1 cellular context compared by ENCODE assay signal in the genomic region with DNA sequence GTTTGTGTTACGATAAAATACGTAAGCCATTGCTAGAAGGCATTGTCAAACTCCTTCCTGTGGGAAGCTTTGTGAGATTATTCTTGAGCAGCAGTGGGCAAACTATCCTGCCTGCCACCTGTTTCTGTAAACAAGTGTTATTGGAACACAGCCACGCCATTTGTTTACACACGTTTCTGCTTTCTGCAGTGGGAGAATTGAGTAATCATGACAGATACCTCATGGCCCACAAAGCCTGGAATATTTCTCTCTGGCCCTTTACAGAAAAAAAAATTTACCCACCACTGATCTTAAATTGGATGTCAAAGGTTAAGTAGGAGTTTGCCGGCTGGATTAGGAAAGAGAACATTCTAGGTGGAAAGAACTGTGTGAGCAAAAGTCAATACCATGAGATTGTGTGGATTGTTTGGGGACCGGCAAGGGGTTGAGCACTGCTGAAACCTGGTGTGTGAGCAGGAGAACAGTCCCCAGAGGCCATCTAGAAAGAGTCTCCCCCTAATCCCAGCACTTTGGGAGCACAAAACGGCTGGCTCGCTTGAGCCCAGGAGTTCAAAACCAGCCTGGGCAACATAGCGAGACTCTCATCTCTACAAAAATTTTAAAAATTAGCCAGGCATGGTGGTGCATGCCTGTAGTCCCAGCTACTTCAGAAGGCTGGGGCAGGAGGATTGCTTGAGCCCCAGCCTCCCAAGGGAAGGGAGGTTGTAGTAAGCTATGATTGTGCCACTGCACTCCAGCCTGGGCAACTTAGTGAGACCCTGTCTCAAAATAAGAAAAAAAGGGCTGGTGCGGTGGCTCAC.
A peak's percentile ranks its signal among the peaks of the same experiment; 100 is the strongest.
TF ChIP-seq lines count a peak whose summit lies in the region.

No MANE protein-coding gene starts in this region.

TF ChIP-seq in HepG2, 621 proteins besides CTCF, POLR2A, EP300 and RAD21 (continued from another document and continues in another):
- peak; percentile 65; the same call in 1 of the 3 replicates for TF ChIP-seq MXI1 (IDR thresholded peaks at IDR 0.05; ENCODE audit: borderline replicate concordance, low read depth, low read length)
- no peak for TF ChIP-seq AGO2 (optimal IDR thresholded peaks at IDR 0.05; ENCODE audit: low read depth, low read length)
- no peak for TF ChIP-seq CREB1 (IDR thresholded peaks at IDR 0.05)
- TF ChIP-seq CREB1 (CRISPR knock-in tag; IDR thresholded peaks at IDR 0.05): peak; percentile 71; the same call in 1 of the 2 replicates
- TF ChIP-seq BHLHE40 (IDR thresholded peaks at IDR 0.05; ENCODE audit: low read length): peak; percentile 87
- no peak for TF ChIP-seq SIN3B (IDR thresholded peaks at IDR 0.05; ENCODE audit: low read length)
- TF ChIP-seq, protein P1, sequence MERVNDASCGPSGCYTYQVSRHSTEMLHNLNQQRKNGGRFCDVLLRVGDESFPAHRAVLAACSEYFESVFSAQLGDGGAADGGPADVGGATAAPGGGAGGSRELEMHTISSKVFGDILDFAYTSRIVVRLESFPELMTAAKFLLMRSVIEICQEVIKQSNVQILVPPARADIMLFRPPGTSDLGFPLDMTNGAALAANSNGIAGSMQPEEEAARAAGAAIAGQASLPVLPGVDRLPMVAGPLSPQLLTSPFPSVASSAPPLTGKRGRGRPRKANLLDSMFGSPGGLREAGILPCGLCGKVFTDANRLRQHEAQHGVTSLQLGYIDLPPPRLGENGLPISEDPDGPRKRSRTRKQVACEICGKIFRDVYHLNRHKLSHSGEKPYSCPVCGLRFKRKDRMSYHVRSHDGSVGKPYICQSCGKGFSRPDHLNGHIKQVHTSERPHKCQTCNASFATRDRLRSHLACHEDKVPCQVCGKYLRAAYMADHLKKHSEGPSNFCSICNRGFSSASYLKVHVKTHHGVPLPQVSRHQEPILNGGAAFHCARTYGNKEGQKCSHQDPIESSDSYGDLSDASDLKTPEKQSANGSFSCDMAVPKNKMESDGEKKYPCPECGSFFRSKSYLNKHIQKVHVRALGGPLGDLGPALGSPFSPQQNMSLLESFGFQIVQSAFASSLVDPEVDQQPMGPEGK (CRISPR knock-in tag; IDR thresholded peaks at IDR 0.05): 0 out of 2 replicates have a peak, but pooled peaks have one; percentile 13
- TF ChIP-seq, protein P2, sequence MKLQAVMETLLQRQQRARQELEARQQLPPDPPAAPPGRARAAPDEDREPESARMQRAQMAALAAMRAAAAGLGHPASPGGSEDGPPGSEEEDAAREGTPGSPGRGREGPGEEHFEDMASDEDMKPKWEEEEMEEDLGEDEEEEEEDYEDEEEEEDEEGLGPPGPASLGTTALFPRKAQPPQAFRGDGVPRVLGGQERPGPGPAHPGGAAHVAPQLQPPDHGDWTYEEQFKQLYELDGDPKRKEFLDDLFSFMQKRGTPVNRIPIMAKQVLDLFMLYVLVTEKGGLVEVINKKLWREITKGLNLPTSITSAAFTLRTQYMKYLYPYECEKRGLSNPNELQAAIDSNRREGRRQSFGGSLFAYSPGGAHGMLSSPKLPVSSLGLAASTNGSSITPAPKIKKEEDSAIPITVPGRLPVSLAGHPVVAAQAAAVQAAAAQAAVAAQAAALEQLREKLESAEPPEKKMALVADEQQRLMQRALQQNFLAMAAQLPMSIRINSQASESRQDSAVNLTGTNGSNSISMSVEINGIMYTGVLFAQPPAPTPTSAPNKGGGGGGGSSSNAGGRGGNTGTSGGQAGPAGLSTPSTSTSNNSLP (IDR thresholded peaks at IDR 0.05; ENCODE audit: low read depth, low read length): 0 out of 2 replicates have a peak, but pooled peaks have one; percentile 21
- TF ChIP-seq DNMT3B (CRISPR knock-in tag; conservative IDR thresholded peaks at IDR 0.05): 0 out of 2 replicates have a peak, but pooled peaks have one; percentile 29
- TF ChIP-seq SMAD3 (CRISPR knock-in tag; IDR thresholded peaks at IDR 0.05): 0 out of 2 replicates have a peak, but pooled peaks have one; percentile 35
- no peak for TF ChIP-seq ZNF614 (CRISPR knock-in tag; IDR thresholded peaks at IDR 0.05; ENCODE audit: borderline replicate concordance)
- no peak for TF ChIP-seq ZNF367 (CRISPR knock-in tag; IDR thresholded peaks at IDR 0.05; ENCODE audit: borderline replicate concordance)
- 0 out of 2 replicates have a peak, but pooled peaks have one; percentile 29 for TF ChIP-seq HDAC1 (CRISPR knock-in tag; IDR thresholded peaks at IDR 0.05)
- TF ChIP-seq, protein P3, sequence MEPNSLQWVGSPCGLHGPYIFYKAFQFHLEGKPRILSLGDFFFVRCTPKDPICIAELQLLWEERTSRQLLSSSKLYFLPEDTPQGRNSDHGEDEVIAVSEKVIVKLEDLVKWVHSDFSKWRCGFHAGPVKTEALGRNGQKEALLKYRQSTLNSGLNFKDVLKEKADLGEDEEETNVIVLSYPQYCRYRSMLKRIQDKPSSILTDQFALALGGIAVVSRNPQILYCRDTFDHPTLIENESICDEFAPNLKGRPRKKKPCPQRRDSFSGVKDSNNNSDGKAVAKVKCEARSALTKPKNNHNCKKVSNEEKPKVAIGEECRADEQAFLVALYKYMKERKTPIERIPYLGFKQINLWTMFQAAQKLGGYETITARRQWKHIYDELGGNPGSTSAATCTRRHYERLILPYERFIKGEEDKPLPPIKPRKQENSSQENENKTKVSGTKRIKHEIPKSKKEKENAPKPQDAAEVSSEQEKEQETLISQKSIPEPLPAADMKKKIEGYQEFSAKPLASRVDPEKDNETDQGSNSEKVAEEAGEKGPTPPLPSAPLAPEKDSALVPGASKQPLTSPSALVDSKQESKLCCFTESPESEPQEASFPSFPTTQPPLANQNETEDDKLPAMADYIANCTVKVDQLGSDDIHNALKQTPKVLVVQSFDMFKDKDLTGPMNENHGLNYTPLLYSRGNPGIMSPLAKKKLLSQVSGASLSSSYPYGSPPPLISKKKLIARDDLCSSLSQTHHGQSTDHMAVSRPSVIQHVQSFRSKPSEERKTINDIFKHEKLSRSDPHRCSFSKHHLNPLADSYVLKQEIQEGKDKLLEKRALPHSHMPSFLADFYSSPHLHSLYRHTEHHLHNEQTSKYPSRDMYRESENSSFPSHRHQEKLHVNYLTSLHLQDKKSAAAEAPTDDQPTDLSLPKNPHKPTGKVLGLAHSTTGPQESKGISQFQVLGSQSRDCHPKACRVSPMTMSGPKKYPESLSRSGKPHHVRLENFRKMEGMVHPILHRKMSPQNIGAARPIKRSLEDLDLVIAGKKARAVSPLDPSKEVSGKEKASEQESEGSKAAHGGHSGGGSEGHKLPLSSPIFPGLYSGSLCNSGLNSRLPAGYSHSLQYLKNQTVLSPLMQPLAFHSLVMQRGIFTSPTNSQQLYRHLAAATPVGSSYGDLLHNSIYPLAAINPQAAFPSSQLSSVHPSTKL (CRISPR knock-in tag; IDR thresholded peaks at IDR 0.05): peak; percentile 75; the same call in 1 of the 2 replicates
- TF ChIP-seq ZNF331 (CRISPR knock-in tag; IDR thresholded peaks at IDR 0.05): peak; percentile 29; the same call in 1 of the 2 replicates
- TF ChIP-seq FOXA1 (IDR thresholded peaks at IDR 0.05): no peak
- TF ChIP-seq FOXA1 (CRISPR knock-in tag; IDR thresholded peaks at IDR 0.05): peak; percentile 42; the same call in 1 of the 2 replicates
- no peak; the same call in 1 of the 2 replicates for TF ChIP-seq SALL1 (CRISPR knock-in tag; IDR thresholded peaks at IDR 0.05)
- peak; percentile 83 for TF ChIP-seq NR2F6 (IDR thresholded peaks at IDR 0.05)
- peak; percentile 67 for TF ChIP-seq NR2F6 (CRISPR knock-in tag; IDR thresholded peaks at IDR 0.05)
- peak; percentile 61; the same call in 1 of the 2 replicates for TF ChIP-seq PHF21A (CRISPR knock-in tag; IDR thresholded peaks at IDR 0.05)
- peak; percentile 43; the same call in 1 of the 2 replicates for TF ChIP-seq FOXO1 (CRISPR knock-in tag; IDR thresholded peaks at IDR 0.05)
- TF ChIP-seq NR2F2 (IDR thresholded peaks at IDR 0.05; ENCODE audit: borderline replicate concordance, low read depth): peak; percentile 40; the same call in 1 of the 2 replicates
- TF ChIP-seq FOXK1 (CRISPR knock-in tag; IDR thresholded peaks at IDR 0.05; ENCODE audit: borderline replicate concordance, low read depth): peak; percentile 81; the same call in 1 of the 2 replicates
- TF ChIP-seq PRPF4 (IDR thresholded peaks at IDR 0.05; ENCODE audit: low read depth, low read length, poor library complexity, severe bottlenecking): no peak
- TF ChIP-seq, protein P4, sequence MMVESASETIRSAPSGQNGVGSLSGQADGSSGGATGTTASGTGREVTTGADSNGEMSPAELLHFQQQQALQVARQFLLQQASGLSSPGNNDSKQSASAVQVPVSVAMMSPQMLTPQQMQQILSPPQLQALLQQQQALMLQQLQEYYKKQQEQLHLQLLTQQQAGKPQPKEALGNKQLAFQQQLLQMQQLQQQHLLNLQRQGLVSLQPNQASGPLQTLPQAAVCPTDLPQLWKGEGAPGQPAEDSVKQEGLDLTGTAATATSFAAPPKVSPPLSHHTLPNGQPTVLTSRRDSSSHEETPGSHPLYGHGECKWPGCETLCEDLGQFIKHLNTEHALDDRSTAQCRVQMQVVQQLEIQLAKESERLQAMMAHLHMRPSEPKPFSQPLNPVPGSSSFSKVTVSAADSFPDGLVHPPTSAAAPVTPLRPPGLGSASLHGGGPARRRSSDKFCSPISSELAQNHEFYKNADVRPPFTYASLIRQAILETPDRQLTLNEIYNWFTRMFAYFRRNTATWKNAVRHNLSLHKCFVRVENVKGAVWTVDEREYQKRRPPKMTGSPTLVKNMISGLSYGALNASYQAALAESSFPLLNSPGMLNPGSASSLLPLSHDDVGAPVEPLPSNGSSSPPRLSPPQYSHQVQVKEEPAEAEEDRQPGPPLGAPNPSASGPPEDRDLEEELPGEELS (CRISPR knock-in tag; IDR thresholded peaks at IDR 0.05): peak; percentile 89
- TF ChIP-seq TARDBP (CRISPR knock-in tag; IDR thresholded peaks at IDR 0.05): 0 out of 2 replicates have a peak, but pooled peaks have one; percentile 29
- TF ChIP-seq, protein P5, sequence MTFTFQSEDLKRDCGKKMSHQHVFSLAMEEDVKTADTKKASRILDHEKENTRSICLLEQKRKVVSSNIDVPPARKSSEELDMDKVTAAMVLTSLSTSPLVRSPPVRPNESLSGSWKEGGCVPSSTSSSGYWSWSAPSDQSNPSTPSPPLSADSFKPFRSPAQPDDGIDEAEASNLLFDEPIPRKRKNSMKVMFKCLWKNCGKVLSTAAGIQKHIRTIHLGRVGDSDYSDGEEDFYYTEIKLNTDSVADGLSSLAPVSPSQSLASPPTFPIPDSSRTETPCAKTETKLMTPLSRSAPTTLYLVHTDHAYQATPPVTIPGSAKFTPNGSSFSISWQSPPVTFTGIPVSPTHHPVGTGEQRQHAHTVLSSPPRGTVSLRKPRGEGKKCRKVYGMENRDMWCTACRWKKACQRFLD (CRISPR knock-in tag; IDR thresholded peaks at IDR 0.05; ENCODE audit: borderline replicate concordance): no peak
- TF ChIP-seq ZNF121 (CRISPR knock-in tag; IDR thresholded peaks at IDR 0.05): peak; percentile 89
- TF ChIP-seq SIN3A (IDR thresholded peaks at IDR 0.05; ENCODE audit: borderline replicate concordance, low read depth, low read length): no peak
- TF ChIP-seq BCL6 (CRISPR knock-in tag; IDR thresholded peaks at IDR 0.05): peak; percentile 49
- no peak for TF ChIP-seq CBX1 (IDR thresholded peaks at IDR 0.05; ENCODE audit: low read depth)
- TF ChIP-seq ARHGAP35 (CRISPR knock-in tag; IDR thresholded peaks at IDR 0.05; ENCODE audit: borderline replicate concordance): no peak
- TF ChIP-seq ZNF768 (CRISPR knock-in tag; IDR thresholded peaks at IDR 0.05): no peak
- peak; percentile 49; the same call in 1 of the 2 replicates for TF ChIP-seq SAP130 (CRISPR knock-in tag; IDR thresholded peaks at IDR 0.05; ENCODE audit: low read depth)
- no peak for TF ChIP-seq NFE2L1 (CRISPR knock-in tag; IDR thresholded peaks at IDR 0.05; ENCODE audit: borderline replicate concordance)
- TF ChIP-seq, protein P6, sequence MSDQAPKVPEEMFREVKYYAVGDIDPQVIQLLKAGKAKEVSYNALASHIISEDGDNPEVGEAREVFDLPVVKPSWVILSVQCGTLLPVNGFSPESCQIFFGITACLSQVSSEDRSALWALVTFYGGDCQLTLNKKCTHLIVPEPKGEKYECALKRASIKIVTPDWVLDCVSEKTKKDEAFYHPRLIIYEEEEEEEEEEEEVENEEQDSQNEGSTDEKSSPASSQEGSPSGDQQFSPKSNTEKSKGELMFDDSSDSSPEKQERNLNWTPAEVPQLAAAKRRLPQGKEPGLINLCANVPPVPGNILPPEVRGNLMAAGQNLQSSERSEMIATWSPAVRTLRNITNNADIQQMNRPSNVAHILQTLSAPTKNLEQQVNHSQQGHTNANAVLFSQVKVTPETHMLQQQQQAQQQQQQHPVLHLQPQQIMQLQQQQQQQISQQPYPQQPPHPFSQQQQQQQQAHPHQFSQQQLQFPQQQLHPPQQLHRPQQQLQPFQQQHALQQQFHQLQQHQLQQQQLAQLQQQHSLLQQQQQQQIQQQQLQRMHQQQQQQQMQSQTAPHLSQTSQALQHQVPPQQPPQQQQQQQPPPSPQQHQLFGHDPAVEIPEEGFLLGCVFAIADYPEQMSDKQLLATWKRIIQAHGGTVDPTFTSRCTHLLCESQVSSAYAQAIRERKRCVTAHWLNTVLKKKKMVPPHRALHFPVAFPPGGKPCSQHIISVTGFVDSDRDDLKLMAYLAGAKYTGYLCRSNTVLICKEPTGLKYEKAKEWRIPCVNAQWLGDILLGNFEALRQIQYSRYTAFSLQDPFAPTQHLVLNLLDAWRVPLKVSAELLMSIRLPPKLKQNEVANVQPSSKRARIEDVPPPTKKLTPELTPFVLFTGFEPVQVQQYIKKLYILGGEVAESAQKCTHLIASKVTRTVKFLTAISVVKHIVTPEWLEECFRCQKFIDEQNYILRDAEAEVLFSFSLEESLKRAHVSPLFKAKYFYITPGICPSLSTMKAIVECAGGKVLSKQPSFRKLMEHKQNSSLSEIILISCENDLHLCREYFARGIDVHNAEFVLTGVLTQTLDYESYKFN (CRISPR knock-in tag; conservative IDR thresholded peaks at IDR 0.05): peak; percentile 55
- TF ChIP-seq ZNF672 (CRISPR knock-in tag; IDR thresholded peaks at IDR 0.05): no peak
- TF ChIP-seq HDAC2 (CRISPR knock-in tag; IDR thresholded peaks at IDR 0.05): peak; percentile 48; the same call in 1 of the 2 replicates
- peak; percentile 75 for TF ChIP-seq FOSL2 (CRISPR knock-in tag; IDR thresholded peaks at IDR 0.05)
- TF ChIP-seq, protein P7, sequence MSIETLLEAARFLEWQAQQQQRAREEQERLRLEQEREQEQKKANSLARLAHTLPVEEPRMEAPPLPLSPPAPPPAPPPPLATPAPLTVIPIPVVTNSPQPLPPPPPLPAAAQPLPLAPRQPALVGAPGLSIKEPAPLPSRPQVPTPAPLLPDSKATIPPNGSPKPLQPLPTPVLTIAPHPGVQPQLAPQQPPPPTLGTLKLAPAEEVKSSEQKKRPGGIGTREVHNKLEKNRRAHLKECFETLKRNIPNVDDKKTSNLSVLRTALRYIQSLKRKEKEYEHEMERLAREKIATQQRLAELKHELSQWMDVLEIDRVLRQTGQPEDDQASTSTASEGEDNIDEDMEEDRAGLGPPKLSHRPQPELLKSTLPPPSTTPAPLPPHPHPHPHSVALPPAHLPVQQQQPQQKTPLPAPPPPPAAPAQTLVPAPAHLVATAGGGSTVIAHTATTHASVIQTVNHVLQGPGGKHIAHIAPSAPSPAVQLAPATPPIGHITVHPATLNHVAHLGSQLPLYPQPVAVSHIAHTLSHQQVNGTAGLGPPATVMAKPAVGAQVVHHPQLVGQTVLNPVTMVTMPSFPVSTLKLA (IDR thresholded peaks at IDR 0.05): 0 out of 2 replicates have a peak, but pooled peaks have one; percentile 7
